In genomic region chr10:43396061-43396927, GRCh38 we compare ENCODE assay signal across 9 cellular contexts. TPM values are rescaled to one million over a fixed set of nuclear protein-coding genes. Genes with fewer than 3 reads are reported as not detected.
A peak's percentile ranks its signal among the peaks of the same experiment; 100 is the strongest.
DNase-seq lines count a peak whose midpoint lies in the region.
"Had no signal": no experiment of that assay in that cellular context is flagged by ENCODE, and none has a peak within 500 bp of the region (broad histone marks: within the 10 kb centered on the region; RNA-seq: fewer than 3 reads in every experiment).

No MANE protein-coding gene starts in this region.

- peaks cover 18% of the 10 kb centered on the region for H3K36me3 ChIP-seq in rectal smooth muscle tissue (ENCODE audit: control insufficient read depth, insufficient read depth, low read length)

- H3K4me1 Mint-ChIP-seq in T-helper 2 cell treated with Interferon-gamma antibody and Interleukin-4, amounts not matched to agents 5 μg/mL and 100 μg/mL, for 36 hours (ENCODE audit: low read depth) = peaks cover 60% of the 10 kb centered on the region

- peak overlapping the region; percentile 84 for H3K4me3 ChIP-seq in rectal smooth muscle tissue (ENCODE audit: low read length)

- peaks cover 14% of the 10 kb centered on the region for H3K4me1 ChIP-seq in rectal smooth muscle tissue (ENCODE audit: control insufficient read depth, insufficient read depth, low read length)

- H3K27me3 ChIP-seq in rectal smooth muscle tissue (ENCODE audit: control insufficient read depth, insufficient read depth, low read length) = no peaks in the 10 kb centered on the region

- H3K27ac Mint-ChIP-seq in T-helper 2 cell treated with Interferon-gamma antibody and Interleukin-4, amounts not matched to agents 5 μg/mL and 100 μg/mL, for 36 hours = peak overlapping the region; percentile 92

- peak overlapping the region; percentile 91 for H3K4me3 Mint-ChIP-seq in T-helper 2 cell treated with Interferon-gamma antibody and Interleukin-4, amounts not matched to agents 5 μg/mL and 100 μg/mL, for 36 hours

- H3K9me3 Mint-ChIP-seq in T-helper 2 cell treated with Interferon-gamma antibody and Interleukin-4, amounts not matched to agents 5 μg/mL and 100 μg/mL, for 36 hours = no peaks in the 10 kb centered on the region

- H3K27ac ChIP-seq in rectal smooth muscle tissue (ENCODE audit: low read depth, low read length) = peak overlapping the region; percentile 92

- peak overlapping the region; percentile 64 for H3K9ac ChIP-seq in rectal smooth muscle tissue (ENCODE audit: low read length)

- H3K36me3 Mint-ChIP-seq in T-helper 2 cell treated with Interferon-gamma antibody and Interleukin-4, amounts not matched to agents 5 μg/mL and 100 μg/mL, for 36 hours (ENCODE audit: low read depth) = peaks cover 78% of the 10 kb centered on the region

- no peaks in the 10 kb centered on the region for H3K27me3 Mint-ChIP-seq in T-helper 2 cell treated with Interferon-gamma antibody and Interleukin-4, amounts not matched to agents 5 μg/mL and 100 μg/mL, for 36 hours (ENCODE audit: low read depth)

- peak; percentile 94 for DNase-seq in ELF-1 (ENCODE audit: low read depth, low spot score)
- DNase-seq in H4 (ENCODE audit: low spot score) = peak; percentile 57
- DNase-seq in Kasumi-1 (lab: John Stamatoyannopoulos, UW) = peak; percentile 64 to 79
- peak; percentile 74 for DNase-seq in T-helper 2 cell treated with Interferon-gamma antibody and Interleukin-4, amounts not matched to agents 5 μg/mL and 100 μg/mL, for 36 hours (ENCODE audit: low spot score)
- DNase-seq in astrocyte of the hippocampus (ENCODE audit: low read depth, low spot score) = peak; percentile 86
- peak; percentile 68 to 74 for DNase-seq in hippocampal formation (lab: John Stamatoyannopoulos, UW)
- DNase-seq in NAMALWA (ENCODE audit: low spot score) = no peak

RNA-seq across cellular contexts. Expression of gene HNRNPF, which starts 12.7 kb away (rescaled TPM):
- 238 and 256 TPM in 2 replicates for total RNA-seq in H4 (2014; rRNA removed; shearing (Covaris generic))

RNA-seq across cellular contexts. Expression of gene FXYD4, which starts 24.9 kb away (rescaled TPM):
- not detected in 2 replicates for total RNA-seq in H4 (2014; rRNA removed; shearing (Covaris generic))
- total RNA-seq: pulmonary artery endothelial cell had no signal

RNA-seq across cellular contexts. Expression of gene ZNF487, which starts 40.6 kb away (rescaled TPM):
- 0.66 and 1.4 TPM in 2 replicates for total RNA-seq in H4 (2014; rRNA removed; shearing (Covaris generic))
